Comparison of ENCODE assay signal across 16 cellular contexts in genomic region chr9:114275246-114275994, GRCh38. TPM values are rescaled to one million over a fixed set of nuclear protein-coding genes. Genes with fewer than 3 reads are reported as not detected.
DNase-seq lines count a peak whose midpoint lies in the region; ATAC-seq and TF ChIP-seq lines count a peak whose summit lies in the region.
"Had no signal": no experiment of that assay in that cellular context is flagged by ENCODE, and none has a peak within 500 bp of the region (broad histone marks: within the 10 kb centered on the region; RNA-seq: fewer than 3 reads in every experiment).

No MANE protein-coding gene starts in this region.

- no peak for TF ChIP-seq RAD21 in Ishikawa (IDR thresholded peaks at IDR 0.05; ENCODE audit: low read depth)

- H3K4me3 Mint-ChIP-seq in osteocyte (ENCODE audit: unreplicated experiment): no peak overlapping the region
- H3K4me3 Mint-ChIP-seq: activated CD4-positive, alpha-beta T cell treated with anti-CD3 and anti-CD28 coated beads, Interleukin-2, amount 10 ng/mL, durations not matched to agents 24 days and 14 days; activated T-cell treated with anti-CD3 and anti-CD28 coated beads, Interleukin-2, amount 50 U/mL, for 72 hours; CD4-positive, alpha-beta T cell; naive B cell had no signal

- no peak for TF ChIP-seq CTCF in osteocyte (IDR thresholded peaks at IDR 0.05)

- H3K9me3 Mint-ChIP-seq in osteocyte (ENCODE audit: unreplicated experiment): no peaks in the 10 kb centered on the region
- H3K9me3 Mint-ChIP-seq: activated CD4-positive, alpha-beta T cell treated with anti-CD3 and anti-CD28 coated beads, Interleukin-2, amount 10 ng/mL, durations not matched to agents 24 days and 14 days; CD4-positive, alpha-beta T cell had no signal

- DNase-seq in EH (ENCODE audit: low read depth) (peak; percentile 42), ecto neural progenitor cell (ENCODE audit: low spot score) (peak; percentile 26), osteocyte (ENCODE audit: extremely low spot score, unreplicated experiment) (peak; percentile 82), mucosa of gallbladder (ENCODE audit: low spot score) (no peak), dermis blood vessel endothelial cell (no peak)
- DNase-seq: activated CD4-positive, alpha-beta T cell treated with anti-CD3 and anti-CD28 coated beads, Interleukin-2, amount 10 ng/mL, durations not matched to agents 24 days and 14 days; activated T-cell treated with anti-CD3 and anti-CD28 coated beads, Interleukin-2, amount 50 U/mL, for 72 hours; CD4-positive, alpha-beta T cell; H7; naive B cell; NCI-H2171; PC-9 had no signal

- H3K36me3 Mint-ChIP-seq in osteocyte (ENCODE audit: unreplicated experiment): peaks cover 20% of the 10 kb centered on the region
- H3K36me3 Mint-ChIP-seq: naive B cell had no signal

- no peaks in the 10 kb centered on the region for H3K27me3 Mint-ChIP-seq in osteocyte (ENCODE audit: unreplicated experiment)
- H3K27me3 Mint-ChIP-seq: activated CD4-positive, alpha-beta T cell treated with anti-CD3 and anti-CD28 coated beads, Interleukin-2, amount 10 ng/mL, durations not matched to agents 24 days and 14 days; CD4-positive, alpha-beta T cell had no signal

- no peak for ATAC-seq in HG03354 (IDR thresholded peaks at IDR 0.05; ENCODE audit: poor library complexity, severe bottlenecking, unreplicated experiment)
- ATAC-seq: activated T-cell treated with anti-CD3 and anti-CD28 coated beads, Interleukin-2, amount 50 U/mL, for 72 hours; gastrocnemius medialis; left colon had no signal

- no peak for TF ChIP-seq EP300 in Ishikawa (IDR thresholded peaks at IDR 0.05; ENCODE audit: borderline replicate concordance)

- H3K4me1 Mint-ChIP-seq in osteocyte (ENCODE audit: unreplicated experiment): peaks cover 25% of the 10 kb centered on the region
- H3K4me1 Mint-ChIP-seq: activated CD4-positive, alpha-beta T cell treated with anti-CD3 and anti-CD28 coated beads, Interleukin-2, amount 10 ng/mL, durations not matched to agents 24 days and 14 days had no signal

- H3K27ac Mint-ChIP-seq in osteocyte (ENCODE audit: unreplicated experiment): no peak overlapping the region
- H3K27ac Mint-ChIP-seq: activated CD4-positive, alpha-beta T cell treated with anti-CD3 and anti-CD28 coated beads, Interleukin-2, amount 10 ng/mL, durations not matched to agents 24 days and 14 days; activated T-cell treated with anti-CD3 and anti-CD28 coated beads, Interleukin-2, amount 50 U/mL, for 72 hours; CD4-positive, alpha-beta T cell had no signal

TF ChIP-seq in Ishikawa, 13 proteins besides CTCF, POLR2A, EP300 and RAD21:
- TF ChIP-seq FOXM1 (IDR thresholded peaks at IDR 0.05; ENCODE audit: borderline replicate concordance, low read depth): no peak
- TF ChIP-seq, protein P1, sequence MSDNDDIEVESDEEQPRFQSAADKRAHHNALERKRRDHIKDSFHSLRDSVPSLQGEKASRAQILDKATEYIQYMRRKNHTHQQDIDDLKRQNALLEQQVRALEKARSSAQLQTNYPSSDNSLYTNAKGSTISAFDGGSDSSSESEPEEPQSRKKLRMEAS (IDR thresholded peaks at IDR 0.05): no peak
- no peak for TF ChIP-seq CEBPB (IDR thresholded peaks at IDR 0.05)
- TF ChIP-seq REST (IDR thresholded peaks at IDR 0.05; ENCODE audit: low read depth): no peak
- no peak for TF ChIP-seq EGR1 (IDR thresholded peaks at IDR 0.05)
- no peak for TF ChIP-seq TEAD4 (IDR thresholded peaks at IDR 0.05)
- 0 out of 2 replicates have a peak, but pooled peaks have one; percentile 23 for TF ChIP-seq NFIC (IDR thresholded peaks at IDR 0.05)
- TF ChIP-seq TCF12 (IDR thresholded peaks at IDR 0.05; ENCODE audit: low read depth): no peak
- no peak for TF ChIP-seq USF1 (IDR thresholded peaks at IDR 0.05)
TF ChIP-seq in Ishikawa: peak in this region for 1.

RNA-seq across cellular contexts. Expression of gene ORM1, which starts 47.5 kb away (rescaled TPM):
- total RNA-seq in osteocyte (not detected in 2 replicates), mucosa of gallbladder (12.7 TPM), dermis blood vessel endothelial cell (not detected in 2 replicates)
- total RNA-seq: activated CD4-positive, alpha-beta T cell treated with anti-CD3 and anti-CD28 coated beads, Interleukin-2, amount 10 ng/mL, durations not matched to agents 24 days and 14 days; activated T-cell treated with anti-CD3 and anti-CD28 coated beads, Interleukin-2, amount 50 U/mL, for 72 hours; CD4-positive, alpha-beta T cell; H7; left colon; PC-9 had no signal

RNA-seq across cellular contexts. Expression of gene ORM2, which starts 54.2 kb away (rescaled TPM):
- not detected in 2 replicates for total RNA-seq in osteocyte
- 2.8 TPM for total RNA-seq in mucosa of gallbladder
- total RNA-seq in dermis blood vessel endothelial cell: not detected in 2 replicates
- total RNA-seq: activated CD4-positive, alpha-beta T cell treated with anti-CD3 and anti-CD28 coated beads, Interleukin-2, amount 10 ng/mL, durations not matched to agents 24 days and 14 days; activated T-cell treated with anti-CD3 and anti-CD28 coated beads, Interleukin-2, amount 50 U/mL, for 72 hours; CD4-positive, alpha-beta T cell; left colon; PC-9 had no signal

Comparison
In these comparisons a context has a peak if more than half of its experiments do, and no peak if none do; other contexts are left out.
1. DNase-seq: peak in EH (single experiment), ecto neural progenitor cell (single experiment) and osteocyte (single experiment); none in mucosa of gallbladder (single experiment) and dermis blood vessel endothelial cell (single experiment).
2. RNA of gene ORM1, which starts 47.5 kb away (total RNA-seq): 12.7 TPM in mucosa of gallbladder (single experiment); not detected in osteocyte and not detected in dermis blood vessel endothelial cell; every median in the first group is over 10 times any median in the second.